In genomic region chr4:187207931-187208330, GRCh38 we compare ENCODE assay signal across 31 cellular contexts.
"Had no signal": no experiment of that assay in that cellular context is flagged by ENCODE, and none has a peak within 500 bp of the region (broad histone marks: within the 10 kb centered on the region; RNA-seq: fewer than 3 reads in every experiment).

No MANE protein-coding gene starts in this region.

- H3K27ac ChIP-seq: ascending aorta, cardiac muscle cell, WERI-Rb-1 had no signal

- DNase-seq: activated CD4-positive, alpha-beta memory T cell treated with anti-CD3 and anti-CD28 coated beads, Interleukin-2, amount 10 ng/mL, durations not matched to agents 7 days and 5 days; activated CD4-positive, alpha-beta T cell treated with anti-CD3 and anti-CD28 coated beads for 1 hour; activated CD4-positive, alpha-beta T cell treated with anti-CD3 and anti-CD28 coated beads for 36 hours; activated CD4-positive, alpha-beta T cell treated with anti-CD3 and anti-CD28 coated beads for 48 hours; activated CD4-positive, alpha-beta T cell treated with anti-CD3 and anti-CD28 coated beads, Interleukin-2, amount 10 ng/mL, durations not matched to agents 7 days and 5 days; activated CD4-positive, alpha-beta T cell treated with anti-CD3 and anti-CD28 coated beads, Interleukin-2, amount 50 U/mL, for 48 hours; activated CD4-positive, CD25-positive, alpha-beta regulatory T cell; activated CD8-positive, alpha-beta memory T cell treated with anti-CD3 and anti-CD28 coated beads for 24 hours; activated CD8-positive, alpha-beta memory T cell treated with anti-CD3 and anti-CD28 coated beads, Interleukin-2, amount 10 ng/mL, durations not matched to agents 7 days and 5 days; activated CD8-positive, alpha-beta memory T cell treated with anti-CD3 and anti-CD28 coated beads, Interleukin-2, amount 50 U/mL, for 48 hours; activated CD8-positive, alpha-beta T cell treated with anti-CD3 and anti-CD28 coated beads, Interleukin-2, amount 10 ng/mL, durations not matched to agents 7 days and 5 days; activated effector memory CD4-positive, alpha-beta T cell treated with Interleukin-2 at 50 U/mL for 16 hours; activated gamma-delta T cell; activated naive CD4-positive, alpha-beta T cell treated with anti-CD3 and anti-CD28 coated beads, Interleukin-2, amount 10 ng/mL, durations not matched to agents 7 days and 5 days; activated naive CD4-positive, alpha-beta T cell treated with Interleukin-2 at 50 U/mL for 16 hours; activated naive CD8-positive, alpha-beta T cell treated with anti-CD3 and anti-CD28 coated beads, Interleukin-2, amount 10 ng/mL, durations not matched to agents 7 days and 5 days; activated naive CD8-positive, alpha-beta T cell treated with anti-CD3 and anti-CD28 coated beads, Interleukin-2, amount 50 U/mL, for 24 hours; activated T-cell treated with anti-CD3 and anti-CD28 coated beads, Interleukin-2, amount 50 U/mL, for 24 hours; activated T-cell treated with anti-CD3 and anti-CD28 coated beads, Interleukin-2, amount 50 U/mL, for 48 hours; amygdala; anterior cingulate cortex; caudate nucleus; cerebellar nuclear complex; T-helper 1 cell; T-helper 2 cell; T-helper 9 cell; WERI-Rb-1 had no signal

- ATAC-seq: activated CD4-positive, alpha-beta T cell treated with anti-CD3 and anti-CD28 coated beads for 36 hours; activated CD4-positive, CD25-positive, alpha-beta regulatory T cell treated with anti-CD3 and anti-CD28 coated beads, Interleukin-2, amount 50 U/mL, for 24 hours; activated CD8-positive, alpha-beta memory T cell treated with anti-CD3 and anti-CD28 coated beads, Interleukin-2, amount 10 ng/mL, durations not matched to agents 7 days and 5 days; activated CD8-positive, alpha-beta T cell treated with anti-CD3 and anti-CD28 coated beads, Interleukin-2, amount 10 ng/mL, durations not matched to agents 7 days and 5 days; activated naive CD8-positive, alpha-beta T cell treated with anti-CD3 and anti-CD28 coated beads, Interleukin-2, amount 50 U/mL, for 24 hours; WTC11 had no signal

- H3K4me3 ChIP-seq: ascending aorta, cardiac muscle cell had no signal
